Comparison of ENCODE assay signal across 16 cellular contexts in the genomic region with DNA sequence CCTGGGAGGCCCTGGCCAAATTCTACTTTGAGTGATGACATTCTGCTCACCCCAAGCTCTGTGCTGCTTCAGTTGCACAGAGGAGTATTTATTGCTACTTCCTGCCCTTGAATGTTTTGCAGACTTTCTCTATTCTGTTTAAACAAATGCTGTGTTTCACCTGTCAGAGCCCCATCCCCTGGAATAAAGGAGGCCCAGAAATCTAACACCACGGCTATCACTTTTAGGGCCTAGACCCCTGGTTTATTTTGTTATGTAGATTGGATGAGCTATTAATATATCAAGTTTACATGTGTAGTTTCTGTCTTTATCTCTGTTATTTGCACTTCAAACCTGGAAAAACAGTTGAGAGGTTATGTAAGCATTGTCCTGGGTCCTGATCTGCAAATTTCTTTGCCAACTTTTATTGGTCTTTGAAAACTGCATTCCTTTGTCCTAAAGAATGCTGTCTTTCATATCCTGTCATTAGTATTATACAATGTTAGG.
DNase-seq lines count a peak whose midpoint lies in the region; ATAC-seq, FAIRE-seq and TF ChIP-seq lines count a peak whose summit lies in the region.
"Had no signal": no experiment of that assay in that cellular context is flagged by ENCODE, and none has a peak within 500 bp of the region (broad histone marks: within the 10 kb centered on the region; RNA-seq: fewer than 3 reads in every experiment).

No MANE protein-coding gene starts in this region.

- in situ Hi-C loops in mammary epithelial cell (cut with MboI; ENCODE audit: low sequenced_read_pairs in 2 of 2) = no loop called here

- TF ChIP-seq POLR2A in body of pancreas (IDR thresholded peaks at IDR 0.05) = no peak

- H4K20me1 ChIP-seq in mammary epithelial cell (ENCODE audit: insufficient read depth, low read length) = no peaks in the 10 kb centered on the region

- no TSS peak for BruUV-seq in mammary epithelial cell (replicated peaks; lab: Mats Ljungman, UMichigan)

- H3K27ac ChIP-seq in body of pancreas = peak overlapping the region in 3 of 4 donors; percentile 4 to 47 (median 28)
- no peak overlapping the region for H3K27ac ChIP-seq in small intestine (ENCODE audit: low read depth in 1 of 2, low read length in 1 of 2)
- no peak overlapping the region for H3K27ac ChIP-seq in mammary epithelial cell (ENCODE audit: insufficient read depth, low read depth, low read length)

- no peak for FAIRE-seq in small intestine (lab: Jason Lieb, UNC)

- 3 to 5% methylated on average over 1 of the region's 1 CpG for WGBS in body of pancreas, 2 donors
- 51 to 69% (median 56%) methylated on average over 1 of the region's 1 CpG for WGBS in small intestine, 3 donors
- 100% methylated on average over 1 of the region's 1 CpG for WGBS in mammary epithelial cell (ENCODE audit: low coverage, missing lambda C conversion rate)

- peak overlapping the region; percentile 81 to 93 (median 92) for H3K27ac Mint-ChIP-seq in nephron
- H3K27ac Mint-ChIP-seq: activated CD8-positive, alpha-beta memory T cell treated with anti-CD3 and anti-CD28 coated beads, Interleukin-2, amount 10 ng/mL, durations not matched to agents 7 days and 5 days; T-helper 2 cell treated with Interferon-gamma antibody and Interleukin-4, amounts not matched to agents 5 μg/mL and 100 μg/mL, for 36 hours had no signal

- no peak overlapping the region for H2AFZ ChIP-seq in mammary epithelial cell (ENCODE audit: low read depth, low read length)

- H3K9me3 ChIP-seq in body of pancreas (no peaks in the 10 kb centered on the region), small intestine (ENCODE audit: control insufficient read depth, low read depth) (no peaks in the 10 kb centered on the region), mammary epithelial cell (replicated peaks; ENCODE audit: insufficient read depth, low read length) (no peaks in the 10 kb centered on the region)

- intact Hi-C loops in body of pancreas (cut with DNase I) = no loop called here
- intact Hi-C loops in mammary epithelial cell (cut with micrococcal nuclease) = no loop called here

- no peaks in the 10 kb centered on the region for H3K79me2 ChIP-seq in mammary epithelial cell (ENCODE audit: insufficient read depth, low read length)

- H3K36me3 ChIP-seq in body of pancreas (replicated peaks in 1 of 2; ENCODE audit: insufficient read depth in 1 of 2, low read depth in 2 of 2) (no peaks in the 10 kb centered on the region), small intestine (ENCODE audit: control insufficient read depth in 2 of 2, insufficient read depth in 2 of 2, low read length in 2 of 2) (no peaks in the 10 kb centered on the region), mammary epithelial cell (ENCODE audit: insufficient read depth, low read length) (no peaks in the 10 kb centered on the region)

- CTCF ChIA-PET in mammary epithelial cell (lab: Charles Lee; ENCODE audit: low non-redundant PET) = no interaction called here

- H3K36me3 Mint-ChIP-seq in nephron (ENCODE audit: low read depth) = no peaks in the 10 kb centered on the region
- H3K36me3 Mint-ChIP-seq: activated CD8-positive, alpha-beta memory T cell treated with anti-CD3 and anti-CD28 coated beads, Interleukin-2, amount 10 ng/mL, durations not matched to agents 7 days and 5 days had no signal

- no peak for TF ChIP-seq CTCF in LNCaP clone FGC (IDR thresholded peaks at IDR 0.05; ENCODE audit: control insufficient read depth, extremely low read depth, insufficient read depth)
- TF ChIP-seq CTCF in body of pancreas (IDR thresholded peaks at IDR 0.05) = no peak
- TF ChIP-seq CTCF in nephron (IDR thresholded peaks at IDR 0.05; ENCODE audit: unreplicated experiment in 3 of 3) = no peak
- TF ChIP-seq CTCF in mammary epithelial cell (conservative IDR thresholded peaks at IDR 0.05 in 1 of 2, IDR thresholded peaks at IDR 0.05 in 1 of 2; ENCODE audit: extremely low read depth in 1 of 2, insufficient read depth in 1 of 2, low read depth in 1 of 2, low read length in 2 of 2) = no peak

- no peak overlapping the region for H3K9ac ChIP-seq in mammary epithelial cell (ENCODE audit: insufficient read depth, low read length)

- H3K4me3 ChIP-seq in LNCaP clone FGC (ENCODE audit: low read depth, low read length) (no peak overlapping the region), body of pancreas (no peak overlapping the region), small intestine (ENCODE audit: low read depth in 1 of 2, low read length in 2 of 2) (no peak overlapping the region), mammary epithelial cell (replicated peaks in 1 of 3; ENCODE audit: insufficient read depth in 1 of 3, low read depth in 2 of 3, low read length in 3 of 3) (no peak overlapping the region)

- no peaks in the 10 kb centered on the region for H3K27me3 Mint-ChIP-seq in nephron (ENCODE audit: low read depth)
- H3K27me3 Mint-ChIP-seq: activated CD8-positive, alpha-beta memory T cell treated with anti-CD3 and anti-CD28 coated beads, Interleukin-2, amount 10 ng/mL, durations not matched to agents 7 days and 5 days had no signal

- H3K4me1 Mint-ChIP-seq in nephron = peaks cover 66% of the 10 kb centered on the region
- H3K4me1 Mint-ChIP-seq: activated CD8-positive, alpha-beta memory T cell treated with anti-CD3 and anti-CD28 coated beads, Interleukin-2, amount 10 ng/mL, durations not matched to agents 7 days and 5 days had no signal

- H3K9me3 Mint-ChIP-seq in nephron = no peaks in the 10 kb centered on the region
- H3K9me3 Mint-ChIP-seq: T-helper 2 cell treated with Interferon-gamma antibody and Interleukin-4, amounts not matched to agents 5 μg/mL and 100 μg/mL, for 36 hours had no signal

- no peak overlapping the region for H3K4me2 ChIP-seq in mammary epithelial cell (ENCODE audit: insufficient read depth, low read depth, low read length)

- peak overlapping the region in 1 of 3 experiments; percentile 23 for H3K4me3 Mint-ChIP-seq in nephron
- H3K4me3 Mint-ChIP-seq: activated CD8-positive, alpha-beta memory T cell treated with anti-CD3 and anti-CD28 coated beads, Interleukin-2, amount 10 ng/mL, durations not matched to agents 7 days and 5 days; T-helper 2 cell treated with Interferon-gamma antibody and Interleukin-4, amounts not matched to agents 5 μg/mL and 100 μg/mL, for 36 hours had no signal

- peak; percentile 35 for ATAC-seq in body of pancreas
- ATAC-seq: activated CD8-positive, alpha-beta memory T cell treated with anti-CD3 and anti-CD28 coated beads, Interleukin-2, amount 10 ng/mL, durations not matched to agents 7 days and 5 days had no signal

- dilution Hi-C loops in mammary epithelial cell (cut with HindIII; ENCODE audit: low sequenced_read_pairs) = no loop called here

- H3K27me3 ChIP-seq in body of pancreas = no peaks in the 10 kb centered on the region
- H3K27me3 ChIP-seq in small intestine (ENCODE audit: control insufficient read depth in 2 of 2, insufficient read depth in 2 of 2, low read length in 2 of 2) = no peaks in the 10 kb centered on the region
- no peaks in the 10 kb centered on the region for H3K27me3 ChIP-seq in mammary epithelial cell (ENCODE audit: insufficient read depth, low read length)

- peaks cover 30% of the 10 kb centered on the region for H3K4me1 ChIP-seq in body of pancreas
- no peaks in the 10 kb centered on the region for H3K4me1 ChIP-seq in small intestine (ENCODE audit: control insufficient read depth in 2 of 2, insufficient read depth in 1 of 2, low read depth in 1 of 2, low read length in 1 of 2)
- H3K4me1 ChIP-seq in mammary epithelial cell (ENCODE audit: insufficient read depth, low read length) = no peaks in the 10 kb centered on the region

- DNase-seq in EH (ENCODE audit: low read depth) (peak; percentile 34), LNCaP clone FGC (ENCODE audit: low read depth) (peak; percentile 61), body of pancreas (no peak), SK-N-DZ (ENCODE audit: low spot score) (no peak), small intestine (no peak), mammary epithelial cell (no peak)
- DNase-seq in activated CD4-positive, alpha-beta T cell treated with anti-CD3 and anti-CD28 coated beads, Interleukin-2, amount 50 U/mL, for 48 hours = no peak
- DNase-seq: activated CD4-positive, CD25-positive, alpha-beta regulatory T cell treated with anti-CD3 and anti-CD28 coated beads, Interleukin-2, amount 50 U/mL, for 72 hours; activated CD8-positive, alpha-beta memory T cell treated with anti-CD3 and anti-CD28 coated beads, Interleukin-2, amount 10 ng/mL, durations not matched to agents 7 days and 5 days; activated gamma-delta T cell; GDM1; NCI-H1694 treated with DMSO at 0.1 percent for 48 hours; posterior cingulate gyrus; SHP77 had no signal

Comparison
In these comparisons a context has a peak if more than half of its experiments do, and no peak if none do; other contexts are left out.
1. DNase-seq: peak in EH (single experiment) and LNCaP clone FGC (single experiment); none in body of pancreas (0 of 4), SK-N-DZ (single experiment), activated CD4-positive, alpha-beta T cell treated with anti-CD3 and anti-CD28 coated beads, Interleukin-2, amount 50 U/mL, for 48 hours (0 of 2), small intestine (single experiment) and mammary epithelial cell (single experiment).
2. H3K27ac ChIP-seq: peak in body of pancreas (3 of 4); none in small intestine (0 of 2) and mammary epithelial cell (single experiment).